ENCODE assay signal across 7 cellular contexts in the genomic region with DNA sequence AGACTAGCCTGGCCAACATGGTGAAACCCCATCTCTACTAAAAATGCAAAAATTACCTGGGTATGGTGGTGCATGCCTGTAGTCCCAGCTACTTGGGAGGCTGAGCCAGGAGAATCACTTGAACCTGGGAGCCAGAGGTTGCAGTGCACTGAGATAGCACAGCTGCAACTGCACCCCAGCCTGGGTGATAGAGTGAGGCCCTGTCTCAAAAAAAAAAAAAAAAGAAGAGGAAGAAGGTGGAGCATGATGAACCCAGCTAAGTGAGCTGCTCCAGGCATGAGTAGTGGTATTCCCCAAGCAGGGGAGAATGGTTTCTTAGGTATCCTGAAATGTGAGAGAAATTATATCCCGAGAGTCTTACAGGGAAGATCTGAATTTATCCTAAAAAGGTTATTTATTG. TPM values are rescaled to one million over a fixed set of nuclear protein-coding genes. Genes with fewer than 3 reads are reported as not detected.
DNase-seq lines count a peak whose midpoint lies in the region; ATAC-seq and TF ChIP-seq lines count a peak whose summit lies in the region.
"Not testable (repeated sequence)": the region's sequence is repeated elsewhere in the genome, so short reads cannot be mapped to it uniquely, and the experiment has no call there.

No MANE protein-coding gene starts in this region.

- not testable (repeated sequence) for H4K91ac ChIP-seq in neuronal stem cell (ENCODE audit: low read depth, low read length, poor library complexity)

- not testable (repeated sequence) for H2BK5ac ChIP-seq in neuronal stem cell (ENCODE audit: low read length)

- H2BK15ac ChIP-seq in neuronal stem cell (ENCODE audit: low read length) = not testable (repeated sequence)

- TF ChIP-seq CTCF in gastroesophageal sphincter (IDR thresholded peaks at IDR 0.05) = not testable (repeated sequence)

- H3K4me1 Mint-ChIP-seq in CD8-positive, alpha-beta memory T cell = peaks cover 28 to 34% (median 29%) of the 10 kb centered on the region in 3 donors
- peaks cover 45 to 59% (median 49%) of the 10 kb centered on the region in 3 donors for H3K4me1 Mint-ChIP-seq in T-cell
- peaks cover 36% of the 10 kb centered on the region for H3K4me1 Mint-ChIP-seq in activated naive CD4-positive, alpha-beta T cell treated with anti-CD3 and anti-CD28 coated beads, Interleukin-2, amount 50 U/mL, for 24 hours

- peaks cover 29% of the 10 kb centered on the region for H3K4me1 ChIP-seq in CD8-positive, alpha-beta memory T cell (ENCODE audit: insufficient read depth, low read length)
- H3K4me1 ChIP-seq in gastroesophageal sphincter (peaks cover 12 to 52% (median 21%) of the 10 kb centered on the region in 3 donors), neuronal stem cell (ENCODE audit: control insufficient read depth in 2 of 2, insufficient read depth in 1 of 2, low read depth in 1 of 2, low read length in 2 of 2) (peaks cover 30 to 38% of the 10 kb centered on the region in 2 donors), stomach smooth muscle (ENCODE audit: control insufficient read depth, insufficient read depth, low read length) (peaks cover 41% of the 10 kb centered on the region)

- H3K27ac ChIP-seq in CD8-positive, alpha-beta memory T cell (ENCODE audit: low read depth, low read length) = not testable (repeated sequence)
- H3K27ac ChIP-seq in caudate nucleus (ENCODE audit: low read depth, low read length) (peak overlapping the region; percentile 44), gastroesophageal sphincter (peak overlapping the region; percentile 91 to 99 (median 93)), neuronal stem cell (replicated peaks; ENCODE audit: low read length) (peak overlapping the region; percentile 77), stomach smooth muscle (ENCODE audit: low read length) (peak overlapping the region; percentile 99)

- not testable (repeated sequence) for H4K8ac ChIP-seq in neuronal stem cell (ENCODE audit: low read depth, low read length)

- not testable (repeated sequence) for TF ChIP-seq EP300 in gastroesophageal sphincter (IDR thresholded peaks at IDR 0.05)

- H3K9me3 Mint-ChIP-seq in CD8-positive, alpha-beta memory T cell; T-cell; activated naive CD4-positive, alpha-beta T cell treated with anti-CD3 and anti-CD28 coated beads, Interleukin-2, amount 50 U/mL, for 24 hours: not testable (repeated sequence)

- not testable (repeated sequence) for H3K4ac ChIP-seq in neuronal stem cell (ENCODE audit: low read length)

- H3K9me3 ChIP-seq in CD8-positive, alpha-beta memory T cell (ENCODE audit: low read length); gastroesophageal sphincter; neuronal stem cell (replicated peaks in 1 of 2; ENCODE audit: control insufficient read depth in 2 of 2, insufficient read depth in 1 of 2, low read depth in 1 of 2, low read length in 2 of 2); stomach smooth muscle (ENCODE audit: control insufficient read depth in 2 of 2, low read length in 2 of 2): not testable (repeated sequence)

- not testable (repeated sequence) for H3K14ac ChIP-seq in neuronal stem cell (ENCODE audit: low read length)

- H2AFZ ChIP-seq in neuronal stem cell (ENCODE audit: low read length) = peak overlapping the region; percentile 42

- not testable (repeated sequence) for H3K27me3 ChIP-seq in CD8-positive, alpha-beta memory T cell (ENCODE audit: insufficient read depth, low read length, poor library complexity, severe bottlenecking); gastroesophageal sphincter; neuronal stem cell (ENCODE audit: control insufficient read depth in 3 of 3, insufficient read depth in 3 of 3, low read depth in 1 of 3, low read length in 3 of 3); stomach smooth muscle (ENCODE audit: control insufficient read depth in 1 of 2, insufficient read depth in 2 of 2, low read length in 2 of 2)

- not testable (repeated sequence) for H3K79me1 ChIP-seq in neuronal stem cell (ENCODE audit: low read depth, low read length)

- not testable (repeated sequence) for H2BK12ac ChIP-seq in neuronal stem cell (ENCODE audit: low read length)

- peak overlapping the region in 7 of 8 donors; percentile 77 to 96 (median 89) for H3K27ac Mint-ChIP-seq in CD8-positive, alpha-beta memory T cell
- H3K27ac Mint-ChIP-seq in T-cell = peak overlapping the region; percentile 53 to 80
- H3K27ac Mint-ChIP-seq in activated naive CD4-positive, alpha-beta T cell treated with anti-CD3 and anti-CD28 coated beads, Interleukin-2, amount 50 U/mL, for 24 hours = peak overlapping the region; percentile 65

- H3K18ac ChIP-seq in neuronal stem cell (ENCODE audit: low read length) = not testable (repeated sequence)

- not testable (repeated sequence) for H3K4me3 ChIP-seq in CD8-positive, alpha-beta memory T cell (ENCODE audit: low read length); gastroesophageal sphincter; neuronal stem cell (ENCODE audit: low read length in 2 of 2)
- H3K4me3 ChIP-seq in stomach smooth muscle (ENCODE audit: low read length in 2 of 2) = peak overlapping the region in 1 of 2 donors; percentile 3

- not testable (repeated sequence) for TF ChIP-seq POLR2A in gastroesophageal sphincter (IDR thresholded peaks at IDR 0.05)

- POLR2A ChIA-PET in CD8-positive, alpha-beta memory T cell (lab: Charles Lee) = interaction anchor here (0.5 to 1.0 kb wide), 3 partner anchors 10 to 1057 kb away, joined by 3 to 7 read pairs (median 6); a partner anchor contains a TSS
- POLR2A ChIA-PET in T-cell (lab: Charles Lee) = interaction anchor here in 1 of 2 donors (0.6 kb wide), 2 partner anchors 30 to 41 kb away, joined by 4 to 8 read pairs; no protein-coding TSS in a partner anchor

- H3K9ac ChIP-seq in neuronal stem cell (ENCODE audit: low read depth, low read length, poor library complexity) = not testable (repeated sequence)
- peak overlapping the region; percentile 38 to 85 for H3K9ac ChIP-seq in stomach smooth muscle (ENCODE audit: low read length in 2 of 2)

- H3K36me3 Mint-ChIP-seq in CD8-positive, alpha-beta memory T cell; T-cell; activated naive CD4-positive, alpha-beta T cell treated with anti-CD3 and anti-CD28 coated beads, Interleukin-2, amount 50 U/mL, for 24 hours: not testable (repeated sequence)

- CTCF ChIA-PET in CD8-positive, alpha-beta memory T cell (lab: Charles Lee) = interaction anchor here (1.3 to 3.6 kb wide), 4 partner anchors 13 to 54 kb away, joined by 4 to 12 read pairs (median 6); no protein-coding TSS in a partner anchor
- CTCF ChIA-PET in T-cell (lab: Charles Lee) = interaction anchor here (0.6 to 0.7 kb wide), 2 partner anchors 50 to 158 kb away, joined by 4 to 5 read pairs; no protein-coding TSS in a partner anchor

- not testable (repeated sequence) for H3K4me2 ChIP-seq in neuronal stem cell (ENCODE audit: insufficient read depth, low read length, poor library complexity, severe bottlenecking)

- H3K4me3 Mint-ChIP-seq in CD8-positive, alpha-beta memory T cell = peak overlapping the region in 5 of 7 donors; percentile 15 to 83 (median 42)
- H3K4me3 Mint-ChIP-seq in T-cell = peak overlapping the region in 1 of 3 donors; percentile 22
- not testable (repeated sequence) for H3K4me3 Mint-ChIP-seq in activated naive CD4-positive, alpha-beta T cell treated with anti-CD3 and anti-CD28 coated beads, Interleukin-2, amount 50 U/mL, for 24 hours

- H3K27me3 Mint-ChIP-seq in CD8-positive, alpha-beta memory T cell; T-cell; activated naive CD4-positive, alpha-beta T cell treated with anti-CD3 and anti-CD28 coated beads, Interleukin-2, amount 50 U/mL, for 24 hours: not testable (repeated sequence)

- ATAC-seq in T-cell (replicated peaks in 1 of 4); gastroesophageal sphincter: not testable (repeated sequence)

- not testable (repeated sequence) for H2AK5ac ChIP-seq in neuronal stem cell (ENCODE audit: low read depth, low read length)

- not testable (repeated sequence) for H3K23ac ChIP-seq in neuronal stem cell (ENCODE audit: low read depth, low read length, poor library complexity)

- WGBS in gastroesophageal sphincter (ENCODE audit: low coverage in 1 of 2), 2 donors = 67 to 75% methylated on average over 1 of the region's 1 CpG
- WGBS in neuronal stem cell (ENCODE audit: extremely low coverage in 2 of 2, insufficient read length in 2 of 2, insufficient replicate concordance in 1 of 2), 2 donors = no CpG with 5 or more reads among the region's 1 CpG

- not testable (repeated sequence) for H3K36me3 ChIP-seq in CD8-positive, alpha-beta memory T cell (ENCODE audit: insufficient read depth, low read length); gastroesophageal sphincter; neuronal stem cell (replicated peaks in 1 of 2; ENCODE audit: control insufficient read depth in 2 of 2, insufficient read depth in 2 of 2, low read length in 2 of 2); stomach smooth muscle (ENCODE audit: control insufficient read depth in 2 of 2, insufficient read depth in 2 of 2, low read length in 2 of 2)

- not testable (repeated sequence) for H2BK120ac ChIP-seq in neuronal stem cell (ENCODE audit: low read depth, low read length)

- DNase-seq in CD8-positive, alpha-beta memory T cell; T-cell; caudate nucleus (lab: John Stamatoyannopoulos, UW); neuronal stem cell (ENCODE audit: low spot score): not testable (repeated sequence)

RNA-seq across cellular contexts. Expression of a gene that starts 36.2 kb away (rescaled TPM):
- 10 to 100 TPM; 32.6 to 34.5 TPM for total RNA-seq in CD8-positive, alpha-beta memory T cell
- 53.4 TPM for polyA plus RNA-seq in CD8-positive, alpha-beta memory T cell
- total RNA-seq in T-cell (100 to 1,000 TPM in 2 of 5 donors, 10 to 100 TPM in 3; 75.4 to 310 (median 92.6) TPM), gastroesophageal sphincter (10 to 100 TPM; 27.8 to 47.2 (median 29.6) TPM)
- 44.9 TPM for polyA plus RNA-seq in neuronal stem cell (2013, experiment 1 of 2)
- polyA plus RNA-seq in neuronal stem cell (2013, experiment 2 of 2) = 45.0 TPM
